ENCODE assay signal across 16 cellular contexts in the genomic region with DNA sequence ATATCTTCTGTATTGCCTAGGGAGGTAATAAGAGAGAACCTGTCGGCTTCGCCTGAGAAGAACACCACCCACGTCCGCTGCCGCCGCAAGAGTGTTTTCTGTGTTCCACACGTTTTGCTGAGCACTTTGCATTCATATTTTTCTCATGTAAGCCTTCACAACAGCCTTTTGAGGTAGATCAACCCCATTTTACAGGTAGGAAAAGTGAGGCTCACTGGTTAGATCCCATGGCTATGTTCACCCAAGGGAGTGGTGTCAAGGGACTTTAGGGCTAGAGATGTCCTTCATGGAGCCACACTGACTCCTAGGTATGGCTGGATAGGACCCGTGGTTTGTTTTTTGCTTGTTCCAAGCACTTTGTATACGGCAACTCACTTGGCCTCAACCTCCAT.
A peak's percentile ranks its signal among the peaks of the same experiment; 100 is the strongest.
DNase-seq lines count a peak whose midpoint lies in the region; ATAC-seq and TF ChIP-seq lines count a peak whose summit lies in the region.
"Had no signal": no experiment of that assay in that cellular context is flagged by ENCODE, and none has a peak within 500 bp of the region (broad histone marks: within the 10 kb centered on the region; RNA-seq: fewer than 3 reads in every experiment).

No MANE protein-coding gene starts in this region.

- H3K4me3 Mint-ChIP-seq in T-helper 1 cell treated with Interleukin-12 subunit alpha and Interleukin-12 subunit beta and Interleukin-4 antibody, amounts not matched to agents 30 μg/mL and 1 μg/mL, for 36 hours, result peak overlapping the region; percentile 72
- H3K4me3 Mint-ChIP-seq in Caco-2 (ENCODE audit: unreplicated experiment) (no peak overlapping the region), memory B cell (peak overlapping the region; percentile 39)
- H3K4me3 Mint-ChIP-seq in activated T-cell treated with anti-CD3 and anti-CD28 coated beads, Interleukin-2, amount 50 U/mL, for 72 hours, result peak overlapping the region; percentile 80 to 82
- H3K4me3 Mint-ChIP-seq: type B pancreatic cell had no signal

- DNase-seq in T-helper 1 cell (no peak), Caco-2 (no peak), memory B cell (ENCODE audit: low spot score in 2 of 2) (no peak), D341Med (ENCODE audit: low spot score) (no peak)
- no peak for DNase-seq in activated T-cell treated with anti-CD3 and anti-CD28 coated beads, Interleukin-2, amount 50 U/mL, for 72 hours
- DNase-seq: amniotic stem cell; DMS79; effector memory CD4-positive, alpha-beta T cell; head of caudate nucleus; NCI-H1417 treated with DMSO at 0.1 percent for 48 hours; posterior cingulate gyrus had no signal

- 0 out of 2 replicates have a peak, but pooled peaks cover 1% of the 10 kb centered on the region for H3K36me3 ChIP-seq in Caco-2 (ENCODE audit: control insufficient read depth, insufficient read depth, low read length)

- no peak for ATAC-seq in activated T-cell treated with anti-CD3 and anti-CD28 coated beads, Interleukin-2, amount 50 U/mL, for 72 hours (replicated peaks in 1 of 2)
- ATAC-seq in memory B cell (ENCODE audit: low read depth) (no peak), HG03460 (IDR thresholded peaks at IDR 0.05; ENCODE audit: unreplicated experiment) (no peak), HG03025 (IDR thresholded peaks at IDR 0.05; ENCODE audit: low FRiP score, unreplicated experiment) (no peak)

- TF ChIP-seq CTCF in Caco-2 (IDR thresholded peaks at IDR 0.05; ENCODE audit: insufficient read depth in 1 of 2, low read depth in 1 of 2, low read length in 1 of 2, severe bottlenecking in 1 of 2, unreplicated experiment in 1 of 2), result no peak

- H3K4me1 ChIP-seq in Caco-2, result peaks cover 42% of the 10 kb centered on the region

- H3K9me3 Mint-ChIP-seq in T-helper 1 cell treated with Interleukin-12 subunit alpha and Interleukin-12 subunit beta and Interleukin-4 antibody, amounts not matched to agents 30 μg/mL and 1 μg/mL, for 36 hours, result no peaks in the 10 kb centered on the region
- no peaks in the 10 kb centered on the region for H3K9me3 Mint-ChIP-seq in Caco-2 (ENCODE audit: unreplicated experiment)
- H3K9me3 Mint-ChIP-seq in activated T-cell treated with anti-CD3 and anti-CD28 coated beads, Interleukin-2, amount 50 U/mL, for 72 hours, result no peaks in the 10 kb centered on the region
- H3K9me3 Mint-ChIP-seq in memory B cell, result no peaks in the 10 kb centered on the region
- H3K9me3 Mint-ChIP-seq: type B pancreatic cell had no signal

- intact Hi-C loops in Caco-2 (cut with micrococcal nuclease; ENCODE audit: unreplicated experiment), result loop anchor here (2.0 kb wide), 1 partner anchor 15 kb away; no protein-coding TSS in a partner anchor

- no peaks in the 10 kb centered on the region for H3K9me3 ChIP-seq in Caco-2

- H3K27me3 ChIP-seq in Caco-2 (replicated peaks; ENCODE audit: control insufficient read depth, insufficient read depth, low read length), result no peaks in the 10 kb centered on the region

- POLR2A ChIA-PET in Caco-2 (lab: Charles Lee), result no interaction called here

- CTCF ChIA-PET in Caco-2 (lab: Charles Lee), result no interaction called here

- H3K4me1 Mint-ChIP-seq in T-helper 1 cell treated with Interleukin-12 subunit alpha and Interleukin-12 subunit beta and Interleukin-4 antibody, amounts not matched to agents 30 μg/mL and 1 μg/mL, for 36 hours (ENCODE audit: low read depth), result peaks cover 79% of the 10 kb centered on the region
- H3K4me1 Mint-ChIP-seq in Caco-2 (ENCODE audit: low read depth, unreplicated experiment) (peaks cover 49% of the 10 kb centered on the region), memory B cell (peaks cover 62% of the 10 kb centered on the region)
- H3K4me1 Mint-ChIP-seq in activated T-cell treated with anti-CD3 and anti-CD28 coated beads, Interleukin-2, amount 50 U/mL, for 72 hours (ENCODE audit: low read depth), result peaks cover 89% of the 10 kb centered on the region

- H3K4me3 ChIP-seq in Caco-2 (ENCODE audit: low read depth, low read length), result no peak overlapping the region
- H3K4me3 ChIP-seq: skin epidermis had no signal

- no peaks in the 10 kb centered on the region for H3K27me3 Mint-ChIP-seq in T-helper 1 cell treated with Interleukin-12 subunit alpha and Interleukin-12 subunit beta and Interleukin-4 antibody, amounts not matched to agents 30 μg/mL and 1 μg/mL, for 36 hours (ENCODE audit: low read depth)
- H3K27me3 Mint-ChIP-seq in Caco-2 (ENCODE audit: insufficient read depth, unreplicated experiment), result no peaks in the 10 kb centered on the region
- no peaks in the 10 kb centered on the region for H3K27me3 Mint-ChIP-seq in activated T-cell treated with anti-CD3 and anti-CD28 coated beads, Interleukin-2, amount 50 U/mL, for 72 hours (ENCODE audit: low read depth)
- no peaks in the 10 kb centered on the region for H3K27me3 Mint-ChIP-seq in memory B cell
- H3K27me3 Mint-ChIP-seq: type B pancreatic cell had no signal

- peaks cover 7% of the 10 kb centered on the region for H3K36me3 Mint-ChIP-seq in T-helper 1 cell treated with Interleukin-12 subunit alpha and Interleukin-12 subunit beta and Interleukin-4 antibody, amounts not matched to agents 30 μg/mL and 1 μg/mL, for 36 hours (ENCODE audit: low read depth)
- H3K36me3 Mint-ChIP-seq in Caco-2 (ENCODE audit: insufficient read depth, unreplicated experiment), result peaks cover 28% of the 10 kb centered on the region
- no peaks in the 10 kb centered on the region for H3K36me3 Mint-ChIP-seq in activated T-cell treated with anti-CD3 and anti-CD28 coated beads, Interleukin-2, amount 50 U/mL, for 72 hours (ENCODE audit: insufficient read depth in 2 of 2)
- no peaks in the 10 kb centered on the region for H3K36me3 Mint-ChIP-seq in memory B cell
- H3K36me3 Mint-ChIP-seq: type B pancreatic cell had no signal

- H3K27ac Mint-ChIP-seq in T-helper 1 cell treated with Interleukin-12 subunit alpha and Interleukin-12 subunit beta and Interleukin-4 antibody, amounts not matched to agents 30 μg/mL and 1 μg/mL, for 36 hours, result peak overlapping the region; percentile 94
- H3K27ac Mint-ChIP-seq in Caco-2 (ENCODE audit: unreplicated experiment), result peak overlapping the region; percentile 20
- H3K27ac Mint-ChIP-seq in activated T-cell treated with anti-CD3 and anti-CD28 coated beads, Interleukin-2, amount 50 U/mL, for 72 hours, result peak overlapping the region; percentile 99
- H3K27ac Mint-ChIP-seq in memory B cell, result peak overlapping the region; percentile 80
- H3K27ac Mint-ChIP-seq: type B pancreatic cell had no signal

- BruUV-seq in Caco-2 (replicated peaks; lab: Mats Ljungman, UMichigan), result no TSS peak

Comparison
In these comparisons a context has a peak if more than half of its experiments do, and no peak if none do; other contexts are left out.
1. H3K27ac Mint-ChIP-seq: peak in every context shown above with its lines; median percentile 99 in activated T-cell treated with anti-CD3 and anti-CD28 coated beads, Interleukin-2, amount 50 U/mL, for 72 hours; 94 in T-helper 1 cell treated with Interleukin-12 subunit alpha and Interleukin-12 subunit beta and Interleukin-4 antibody, amounts not matched to agents 30 μg/mL and 1 μg/mL, for 36 hours; 80 in memory B cell; 20 in Caco-2.